Comparison of ENCODE assay signal across 1 cellular context in the genomic region with DNA sequence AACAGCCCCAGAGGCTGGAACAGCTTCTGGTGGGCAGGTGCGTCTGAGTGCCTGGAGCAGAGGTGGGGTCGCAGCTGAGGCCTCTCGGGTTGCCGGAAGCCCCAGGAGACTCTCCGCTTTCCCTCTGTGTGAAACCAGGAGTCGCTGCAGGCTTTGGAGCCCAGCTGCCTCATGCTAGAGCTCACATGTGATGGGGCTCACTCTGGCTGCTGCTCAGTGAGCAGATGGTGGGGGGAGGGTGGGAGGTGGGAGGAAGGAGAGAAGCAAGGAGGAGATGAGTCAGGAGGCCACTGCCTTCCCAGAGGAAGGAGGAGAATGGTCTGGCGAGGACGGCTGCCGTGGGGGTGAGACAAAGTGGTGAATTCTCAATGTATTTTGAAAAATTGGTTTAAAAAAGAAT.
TF ChIP-seq lines count a peak whose summit lies in the region.

No MANE protein-coding gene starts in this region.

TF ChIP-seq in GM23338, 12 proteins besides CTCF, POLR2A, EP300 and RAD21 (continued from another document):
- TF ChIP-seq, protein P1, sequence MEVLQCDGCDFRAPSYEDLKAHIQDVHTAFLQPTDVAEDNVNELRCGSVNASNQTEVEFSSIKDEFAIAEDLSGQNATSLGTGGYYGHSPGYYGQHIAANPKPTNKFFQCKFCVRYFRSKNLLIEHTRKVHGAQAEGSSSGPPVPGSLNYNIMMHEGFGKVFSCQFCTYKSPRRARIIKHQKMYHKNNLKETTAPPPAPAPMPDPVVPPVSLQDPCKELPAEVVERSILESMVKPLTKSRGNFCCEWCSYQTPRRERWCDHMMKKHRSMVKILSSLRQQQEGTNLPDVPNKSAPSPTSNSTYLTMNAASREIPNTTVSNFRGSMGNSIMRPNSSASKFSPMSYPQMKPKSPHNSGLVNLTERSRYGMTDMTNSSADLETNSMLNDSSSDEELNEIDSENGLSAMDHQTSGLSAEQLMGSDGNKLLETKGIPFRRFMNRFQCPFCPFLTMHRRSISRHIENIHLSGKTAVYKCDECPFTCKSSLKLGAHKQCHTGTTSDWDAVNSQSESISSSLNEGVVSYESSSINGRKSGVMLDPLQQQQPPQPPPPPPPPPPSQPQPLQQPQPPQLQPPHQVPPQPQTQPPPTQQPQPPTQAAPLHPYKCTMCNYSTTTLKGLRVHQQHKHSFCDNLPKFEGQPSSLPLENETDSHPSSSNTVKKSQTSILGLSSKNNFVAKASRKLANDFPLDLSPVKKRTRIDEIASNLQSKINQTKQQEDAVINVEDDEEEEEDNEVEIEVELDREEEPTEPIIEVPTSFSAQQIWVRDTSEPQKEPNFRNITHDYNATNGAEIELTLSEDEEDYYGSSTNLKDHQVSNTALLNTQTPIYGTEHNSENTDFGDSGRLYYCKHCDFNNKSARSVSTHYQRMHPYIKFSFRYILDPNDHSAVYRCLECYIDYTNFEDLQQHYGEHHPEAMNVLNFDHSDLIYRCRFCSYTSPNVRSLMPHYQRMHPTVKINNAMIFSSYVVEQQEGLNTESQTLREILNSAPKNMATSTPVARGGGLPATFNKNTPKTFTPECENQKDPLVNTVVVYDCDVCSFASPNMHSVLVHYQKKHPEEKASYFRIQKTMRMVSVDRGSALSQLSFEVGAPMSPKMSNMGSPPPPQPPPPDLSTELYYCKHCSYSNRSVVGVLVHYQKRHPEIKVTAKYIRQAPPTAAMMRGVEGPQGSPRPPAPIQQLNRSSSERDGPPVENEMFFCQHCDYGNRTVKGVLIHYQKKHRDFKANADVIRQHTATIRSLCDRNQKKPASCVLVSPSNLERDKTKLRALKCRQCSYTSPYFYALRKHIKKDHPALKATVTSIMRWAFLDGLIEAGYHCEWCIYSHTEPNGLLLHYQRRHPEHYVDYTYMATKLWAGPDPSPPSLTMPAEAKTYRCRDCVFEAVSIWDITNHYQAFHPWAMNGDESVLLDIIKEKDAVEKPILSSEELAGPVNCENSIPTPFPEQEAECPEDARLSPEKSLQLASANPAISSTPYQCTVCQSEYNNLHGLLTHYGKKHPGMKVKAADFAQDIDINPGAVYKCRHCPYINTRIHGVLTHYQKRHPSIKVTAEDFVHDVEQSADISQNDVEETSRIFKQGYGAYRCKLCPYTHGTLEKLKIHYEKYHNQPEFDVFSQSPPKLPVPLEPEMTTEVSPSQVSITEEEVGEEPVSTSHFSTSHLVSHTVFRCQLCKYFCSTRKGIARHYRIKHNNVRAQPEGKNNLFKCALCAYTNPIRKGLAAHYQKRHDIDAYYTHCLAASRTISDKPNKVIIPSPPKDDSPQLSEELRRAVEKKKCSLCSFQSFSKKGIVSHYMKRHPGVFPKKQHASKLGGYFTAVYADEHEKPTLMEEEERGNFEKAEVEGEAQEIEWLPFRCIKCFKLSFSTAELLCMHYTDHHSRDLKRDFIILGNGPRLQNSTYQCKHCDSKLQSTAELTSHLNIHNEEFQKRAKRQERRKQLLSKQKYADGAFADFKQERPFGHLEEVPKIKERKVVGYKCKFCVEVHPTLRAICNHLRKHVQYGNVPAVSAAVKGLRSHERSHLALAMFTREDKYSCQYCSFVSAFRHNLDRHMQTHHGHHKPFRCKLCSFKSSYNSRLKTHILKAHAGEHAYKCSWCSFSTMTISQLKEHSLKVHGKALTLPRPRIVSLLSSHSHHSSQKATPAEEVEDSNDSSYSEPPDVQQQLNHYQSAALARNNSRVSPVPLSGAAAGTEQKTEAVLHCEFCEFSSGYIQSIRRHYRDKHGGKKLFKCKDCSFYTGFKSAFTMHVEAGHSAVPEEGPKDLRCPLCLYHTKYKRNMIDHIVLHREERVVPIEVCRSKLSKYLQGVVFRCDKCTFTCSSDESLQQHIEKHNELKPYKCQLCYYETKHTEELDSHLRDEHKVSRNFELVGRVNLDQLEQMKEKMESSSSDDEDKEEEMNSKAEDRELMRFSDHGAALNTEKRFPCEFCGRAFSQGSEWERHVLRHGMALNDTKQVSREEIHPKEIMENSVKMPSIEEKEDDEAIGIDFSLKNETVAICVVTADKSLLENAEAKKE (CRISPR knock-in tag; IDR thresholded peaks at IDR 0.05) = no peak; the same call in 1 of the 2 replicates
- TF ChIP-seq NANOG (IDR thresholded peaks at IDR 0.05; ENCODE audit: borderline replicate concordance) (no peak), ZNF114 (CRISPR knock-in tag; IDR thresholded peaks at IDR 0.05) (no peak), JUNB (IDR thresholded peaks at IDR 0.05; ENCODE audit: unreplicated experiment) (no peak), ZNF331 (CRISPR knock-in tag; IDR thresholded peaks at IDR 0.05; ENCODE audit: low read depth) (no peak)
